18 cellular contexts compared by ENCODE assay signal in the genomic region with DNA sequence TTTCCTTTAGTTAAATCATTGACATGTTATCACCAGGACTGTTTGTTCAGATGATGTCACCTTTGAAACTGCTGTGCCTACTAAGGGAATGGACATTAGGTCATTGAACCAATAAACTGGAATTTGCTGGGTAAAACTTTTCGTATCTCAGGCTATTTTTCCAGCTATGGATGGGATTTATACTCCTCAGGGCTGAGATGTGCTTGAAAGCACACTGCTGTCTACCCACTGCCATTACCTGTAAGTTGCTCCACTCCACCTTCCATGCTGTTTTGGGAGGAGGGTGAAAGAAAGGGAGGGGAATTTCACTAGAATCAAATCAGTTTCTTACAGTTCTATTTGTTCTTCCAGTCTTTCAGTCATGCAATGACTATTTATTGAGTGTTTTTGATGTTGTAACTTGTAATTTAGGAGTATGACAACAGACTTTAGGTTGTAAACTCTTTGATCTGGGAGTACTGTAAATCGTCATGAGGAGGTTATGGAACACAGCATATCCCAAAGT. TPM values are rescaled to one million over a fixed set of nuclear protein-coding genes. Genes with fewer than 3 reads are reported as not detected.
DNase-seq lines count a peak whose midpoint lies in the region; ATAC-seq and TF ChIP-seq lines count a peak whose summit lies in the region.
"Had no signal": no experiment of that assay in that cellular context is flagged by ENCODE, and none has a peak within 500 bp of the region (broad histone marks: within the 10 kb centered on the region; RNA-seq: fewer than 3 reads in every experiment).

No MANE protein-coding gene starts in this region.

- H3K36me3 ChIP-seq in body of pancreas (replicated peaks in 1 of 2; ENCODE audit: insufficient read depth in 1 of 2, low read depth in 2 of 2): no peaks in the 10 kb centered on the region
- H3K36me3 ChIP-seq in thoracic aorta: no peaks in the 10 kb centered on the region
- no peaks in the 10 kb centered on the region for H3K36me3 ChIP-seq in neural progenitor cell
- H3K36me3 ChIP-seq in vagina: no peaks in the 10 kb centered on the region
- H3K36me3 ChIP-seq: tibial nerve had no signal

- ATAC-seq in body of pancreas (peak; percentile 91), left lobe of liver (peak; percentile 88), thoracic aorta (ENCODE audit: insufficient number of reproducible peaks, low FRiP score, low read depth) (peak; percentile 58), HG03095 (IDR thresholded peaks at IDR 0.05; ENCODE audit: unreplicated experiment) (no peak)
- ATAC-seq: CD8-positive, alpha-beta T cell; GM23338; naive thymus-derived CD8-positive, alpha-beta T cell had no signal

- H3K9me3 ChIP-seq in body of pancreas: no peaks in the 10 kb centered on the region
- H3K9me3 ChIP-seq in thoracic aorta: no peaks in the 10 kb centered on the region
- no peaks in the 10 kb centered on the region for H3K9me3 ChIP-seq in neural progenitor cell (ENCODE audit: low read depth)
- H3K9me3 ChIP-seq in vagina: no peaks in the 10 kb centered on the region
- H3K9me3 ChIP-seq: tibial nerve had no signal

- H3K4me1 ChIP-seq in body of pancreas (peaks cover 68% of the 10 kb centered on the region), thoracic aorta (ENCODE audit: control insufficient read depth in 1 of 2, low read depth in 2 of 2) (peaks cover 31 to 75% of the 10 kb centered on the region in 2 donors), neural progenitor cell (no peaks in the 10 kb centered on the region), vagina (peaks cover 9% of the 10 kb centered on the region)

- intact Hi-C loops in body of pancreas (cut with DNase I): no loop called here
- intact Hi-C loops in vagina (cut with DNase I): no loop called here

- no peak overlapping the region for H3K27ac Mint-ChIP-seq in neural progenitor cell
- H3K27ac Mint-ChIP-seq: CD8-positive, alpha-beta T cell; GM23338 had no signal

- no peak overlapping the region for H3K4me3 Mint-ChIP-seq in neural progenitor cell
- H3K4me3 Mint-ChIP-seq: CD8-positive, alpha-beta T cell; GM23338; naive thymus-derived CD8-positive, alpha-beta T cell had no signal

- no peaks in the 10 kb centered on the region for H3F3A ChIP-seq in neural progenitor cell (ENCODE audit: low read depth)

- H3K27me3 Mint-ChIP-seq in neural progenitor cell (ENCODE audit: insufficient read depth, low read depth): peaks cover 2% of the 10 kb centered on the region
- H3K27me3 Mint-ChIP-seq: naive thymus-derived CD8-positive, alpha-beta T cell had no signal

- H3K27ac ChIP-seq in body of pancreas (peak overlapping the region in 3 of 4 donors; percentile 87 to 91 (median 89)), thoracic aorta (peak overlapping the region; percentile 61 to 82), neural progenitor cell (no peak overlapping the region), vagina (no peak overlapping the region)
- H3K27ac ChIP-seq: tibial nerve had no signal

- peaks cover 21% of the 10 kb centered on the region for H3K79me2 ChIP-seq in neural progenitor cell (ENCODE audit: low read depth)

- no peaks in the 10 kb centered on the region for H3K27me3 ChIP-seq in body of pancreas
- no peaks in the 10 kb centered on the region for H3K27me3 ChIP-seq in thoracic aorta (replicated peaks; ENCODE audit: insufficient read depth)
- no peaks in the 10 kb centered on the region for H3K27me3 ChIP-seq in neural progenitor cell
- H3K27me3 ChIP-seq in vagina: no peaks in the 10 kb centered on the region
- H3K27me3 ChIP-seq: tibial nerve had no signal

- no peak overlapping the region for H2AFZ ChIP-seq in neural progenitor cell (replicated peaks)
- H2AFZ ChIP-seq: GM23338 had no signal

- peaks cover 11% of the 10 kb centered on the region for H3K9me3 Mint-ChIP-seq in neural progenitor cell
- H3K9me3 Mint-ChIP-seq: CD8-positive, alpha-beta T cell had no signal

- H3K4me3 ChIP-seq in body of pancreas (no peak overlapping the region), thoracic aorta (peak overlapping the region; percentile 35), neural progenitor cell (no peak overlapping the region), vagina (no peak overlapping the region)
- H3K4me3 ChIP-seq: GM23338, tibial nerve had no signal

- TF ChIP-seq CTCF in body of pancreas (IDR thresholded peaks at IDR 0.05): no peak
- no peak for TF ChIP-seq CTCF in thoracic aorta (IDR thresholded peaks at IDR 0.05)
- no peak for TF ChIP-seq CTCF in neural progenitor cell (IDR thresholded peaks at IDR 0.05)
- TF ChIP-seq CTCF in vagina (IDR thresholded peaks at IDR 0.05): no peak

- no peak overlapping the region for H3K4me2 ChIP-seq in neural progenitor cell
- H3K4me2 ChIP-seq: GM23338 had no signal

- TF ChIP-seq POLR2A in body of pancreas (IDR thresholded peaks at IDR 0.05) (peak in 2 of 3 donors; percentile 27 to 39), vagina (IDR thresholded peaks at IDR 0.05) (no peak)

- peak; percentile 49 for DNase-seq in HT-29 (ENCODE audit: low spot score)
- peak in 1 of 4 donors; percentile 56 for DNase-seq in body of pancreas
- DNase-seq in left lobe of liver (ENCODE audit: low spot score): no peak
- DNase-seq in thoracic aorta (ENCODE audit: low spot score): no peak
- DNase-seq in neural progenitor cell (ENCODE audit: low spot score): no peak
- no peak for DNase-seq in occipital lobe (lab: John Stamatoyannopoulos, UW)
- no peak for DNase-seq in vagina (ENCODE audit: extremely low spot score in 2 of 2)
- DNase-seq: activated naive CD4-positive, alpha-beta T cell treated with Interleukin-2 at 50 U/mL for 16 hours; CD8-positive, alpha-beta T cell; GDM1; naive thymus-derived CD8-positive, alpha-beta T cell; NCI-H1105; stimulated activated CD4-positive, alpha-beta T cell treated with anti-CD3 and anti-CD28 coated beads, Interleukin-2, amount 100 ng/mL, for 24 hours had no signal

- peaks cover 16% of the 10 kb centered on the region for H3K4me1 Mint-ChIP-seq in neural progenitor cell

- H3K36me3 Mint-ChIP-seq in neural progenitor cell: peaks cover 11% of the 10 kb centered on the region

- H4K20me1 ChIP-seq in neural progenitor cell (ENCODE audit: low read depth): no peaks in the 10 kb centered on the region

- no peak overlapping the region for H3K9ac ChIP-seq in neural progenitor cell

- 22 to 33% methylated on average over 2 of the region's 2 CpGs for WGBS in body of pancreas, 2 donors

RNA-seq across cellular contexts. Expression of gene EHD4, which starts 11.3 kb away (rescaled TPM):
- 54.2 and 60.6 TPM in 2 replicates for total RNA-seq in HT-29 (2014; rRNA removed; shearing (Covaris generic))
- total RNA-seq in body of pancreas: 10 to 100 TPM; 13.8 to 16.9 TPM
- 5.3 TPM for total RNA-seq in left lobe of liver
- total RNA-seq in thoracic aorta: 10 to 100 TPM; 43.6 to 48.1 TPM
- total RNA-seq in neural progenitor cell (ENCODE audit: low replicate concordance): 6.9 and 11.9 TPM in 2 replicates
- total RNA-seq in occipital lobe: 2.2 TPM
- total RNA-seq in vagina: 24.6 TPM

RNA-seq across cellular contexts. Expression of gene PLA2G4E, which starts 59.8 kb away (rescaled TPM):
- total RNA-seq in HT-29 (2014; rRNA removed; shearing (Covaris generic)): not detected in 2 replicates
- total RNA-seq in body of pancreas: not detected
- not detected for total RNA-seq in left lobe of liver
- not detected for total RNA-seq in thoracic aorta
- total RNA-seq in neural progenitor cell (ENCODE audit: low replicate concordance): not detected in 2 replicates
- total RNA-seq in occipital lobe: not detected
- 8.8 TPM for total RNA-seq in vagina
- total RNA-seq: CD8-positive, alpha-beta T cell; glomerular endothelial cell; GM23338; kidney epithelial cell; naive thymus-derived CD8-positive, alpha-beta T cell; tibial nerve had no signal

Comparison
In these comparisons a context has a peak if more than half of its experiments do, and no peak if none do; other contexts are left out.
1. H3K27ac ChIP-seq: peak in body of pancreas (3 of 4) and thoracic aorta (2 of 2); none in neural progenitor cell (single experiment) and vagina (single experiment).
2. POLR2A ChIP-seq: peak in body of pancreas (2 of 3); none in vagina (0 of 2).